1 cellular context compared by ENCODE assay signal in the genomic region with DNA sequence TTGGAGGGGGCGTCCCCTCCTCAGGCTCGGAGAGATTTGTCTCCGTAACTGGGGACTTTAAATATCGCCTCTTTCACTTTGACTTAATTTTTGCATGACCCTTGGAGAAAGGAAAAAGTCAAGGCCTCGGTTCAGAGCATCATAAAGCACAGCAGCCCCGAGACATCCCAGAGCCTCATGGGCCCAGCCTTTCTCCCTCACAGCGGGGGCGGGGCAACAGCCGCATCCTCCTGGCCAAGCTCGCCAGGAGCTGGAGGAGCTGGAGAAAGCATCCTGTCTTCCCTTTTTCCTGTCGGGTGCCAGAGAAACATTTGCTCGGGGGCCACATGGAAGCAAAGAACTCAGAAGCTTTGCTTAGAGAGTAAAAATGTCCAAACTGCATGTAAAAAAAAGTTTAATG.
TF ChIP-seq lines count a peak whose summit lies in the region.

No MANE protein-coding gene starts in this region.

TF ChIP-seq in GM23338, 12 proteins besides CTCF, POLR2A, EP300 and RAD21 (continued from another document):
- TF ChIP-seq, protein P1, sequence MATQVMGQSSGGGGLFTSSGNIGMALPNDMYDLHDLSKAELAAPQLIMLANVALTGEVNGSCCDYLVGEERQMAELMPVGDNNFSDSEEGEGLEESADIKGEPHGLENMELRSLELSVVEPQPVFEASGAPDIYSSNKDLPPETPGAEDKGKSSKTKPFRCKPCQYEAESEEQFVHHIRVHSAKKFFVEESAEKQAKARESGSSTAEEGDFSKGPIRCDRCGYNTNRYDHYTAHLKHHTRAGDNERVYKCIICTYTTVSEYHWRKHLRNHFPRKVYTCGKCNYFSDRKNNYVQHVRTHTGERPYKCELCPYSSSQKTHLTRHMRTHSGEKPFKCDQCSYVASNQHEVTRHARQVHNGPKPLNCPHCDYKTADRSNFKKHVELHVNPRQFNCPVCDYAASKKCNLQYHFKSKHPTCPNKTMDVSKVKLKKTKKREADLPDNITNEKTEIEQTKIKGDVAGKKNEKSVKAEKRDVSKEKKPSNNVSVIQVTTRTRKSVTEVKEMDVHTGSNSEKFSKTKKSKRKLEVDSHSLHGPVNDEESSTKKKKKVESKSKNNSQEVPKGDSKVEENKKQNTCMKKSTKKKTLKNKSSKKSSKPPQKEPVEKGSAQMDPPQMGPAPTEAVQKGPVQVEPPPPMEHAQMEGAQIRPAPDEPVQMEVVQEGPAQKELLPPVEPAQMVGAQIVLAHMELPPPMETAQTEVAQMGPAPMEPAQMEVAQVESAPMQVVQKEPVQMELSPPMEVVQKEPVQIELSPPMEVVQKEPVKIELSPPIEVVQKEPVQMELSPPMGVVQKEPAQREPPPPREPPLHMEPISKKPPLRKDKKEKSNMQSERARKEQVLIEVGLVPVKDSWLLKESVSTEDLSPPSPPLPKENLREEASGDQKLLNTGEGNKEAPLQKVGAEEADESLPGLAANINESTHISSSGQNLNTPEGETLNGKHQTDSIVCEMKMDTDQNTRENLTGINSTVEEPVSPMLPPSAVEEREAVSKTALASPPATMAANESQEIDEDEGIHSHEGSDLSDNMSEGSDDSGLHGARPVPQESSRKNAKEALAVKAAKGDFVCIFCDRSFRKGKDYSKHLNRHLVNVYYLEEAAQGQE (IDR thresholded peaks at IDR 0.05; ENCODE audit: unreplicated experiment): no peak
- TF ChIP-seq ZNF462 (CRISPR knock-in tag; IDR thresholded peaks at IDR 0.05) (no peak), CREB1 (CRISPR knock-in tag; IDR thresholded peaks at IDR 0.05; ENCODE audit: low read depth) (no peak), NANOG (IDR thresholded peaks at IDR 0.05; ENCODE audit: borderline replicate concordance) (no peak), ZNF114 (CRISPR knock-in tag; IDR thresholded peaks at IDR 0.05) (no peak), ETS1 (IDR thresholded peaks at IDR 0.05) (no peak), STAT1 (IDR thresholded peaks at IDR 0.05; ENCODE audit: unreplicated experiment) (no peak)
